ENCODE assay signal across 16 cellular contexts in genomic region chr14:41785696-41786095, GRCh38.
A peak's percentile ranks its signal among the peaks of the same experiment; 100 is the strongest.
DNase-seq lines count a peak whose midpoint lies in the region; ATAC-seq and TF ChIP-seq lines count a peak whose summit lies in the region.
"Had no signal": no experiment of that assay in that cellular context is flagged by ENCODE, and none has a peak within 500 bp of the region (broad histone marks: within the 10 kb centered on the region; RNA-seq: fewer than 3 reads in every experiment).

No MANE protein-coding gene starts in this region.

- ATAC-seq in HG03342 (IDR thresholded peaks at IDR 0.05; ENCODE audit: unreplicated experiment) = no peak
- ATAC-seq: effector memory CD8-positive, alpha-beta T cell; foreskin keratinocyte; mucosa of descending colon had no signal

- H3K27ac ChIP-seq in OCI-LY1 (ENCODE audit: low read depth, low read length, poor library complexity, severe bottlenecking) = no peak overlapping the region
- H3K27ac ChIP-seq: 22Rv1, foreskin keratinocyte, tibial artery had no signal

- DNase-seq in NCI-H1436 (lab: John Stamatoyannopoulos, UW) = peak; percentile 3
- DNase-seq in NCI-H1436 treated with DMSO at 0.1 percent for 48 hours (lab: John Stamatoyannopoulos, UW) = no peak
- peak; percentile 74 for DNase-seq in NCI-H146 (lab: John Stamatoyannopoulos, UW)
- peak; percentile 12 for DNase-seq in iPS-NIHi11 (ENCODE audit: low spot score)
- no peak for DNase-seq in activated CD4-positive, alpha-beta T cell treated with anti-CD3 and anti-CD28 coated beads, Interleukin-2, amount 50 U/mL, for 1 hour
- no peak for DNase-seq in activated gamma-delta T cell treated with Interleukin-2 at 50 U/mL for 16 hours
- DNase-seq: activated naive CD4-positive, alpha-beta T cell treated with anti-CD3 and anti-CD28 coated beads, Interleukin-2, amount 10 ng/mL, durations not matched to agents 7 days and 5 days; CD8-positive, alpha-beta memory T cell; effector memory CD8-positive, alpha-beta T cell; foreskin keratinocyte; MG63; mucosa of descending colon; tibial artery had no signal

- H4K20me1 ChIP-seq in OCI-LY1 (ENCODE audit: insufficient read depth, low read length) = no peaks in the 10 kb centered on the region

- H3K4me1 ChIP-seq in OCI-LY1 (ENCODE audit: insufficient read depth, low read length, severe bottlenecking) = no peaks in the 10 kb centered on the region
- H3K4me1 ChIP-seq: foreskin keratinocyte, tibial artery had no signal

- no peak overlapping the region for H3K4me2 ChIP-seq in OCI-LY1 (ENCODE audit: low read length)

- H3K36me3 ChIP-seq in OCI-LY1 (ENCODE audit: insufficient read depth, low read length) = no peaks in the 10 kb centered on the region
- H3K36me3 ChIP-seq: MG63, tibial artery had no signal

- H3K9me2 ChIP-seq in OCI-LY1 (ENCODE audit: low read depth, low read length) = no peaks in the 10 kb centered on the region

- no peak overlapping the region for H3K4me3 ChIP-seq in OCI-LY1 (ENCODE audit: low read depth, low read length, poor library complexity, severe bottlenecking)
- H3K4me3 ChIP-seq: MG63, mucosa of descending colon, tibial artery had no signal

- no peak overlapping the region for H2AFZ ChIP-seq in OCI-LY1 (ENCODE audit: low read length)

- peak; percentile 36 for TF ChIP-seq CTCF in OCI-LY1 (IDR thresholded peaks at IDR 0.05; ENCODE audit: low read length)

- H3K9me3 ChIP-seq in OCI-LY1 (ENCODE audit: low read length) = no peaks in the 10 kb centered on the region
- H3K9me3 ChIP-seq: MG63, tibial artery had no signal

- H3F3A ChIP-seq in OCI-LY1 (ENCODE audit: insufficient read depth, low read length) = no peaks in the 10 kb centered on the region

- no peaks in the 10 kb centered on the region for H3K79me2 ChIP-seq in OCI-LY1 (ENCODE audit: insufficient read depth, low read length)

- no peak overlapping the region for H3K9ac ChIP-seq in OCI-LY1 (ENCODE audit: low read length)

- no peaks in the 10 kb centered on the region for H3K27me3 ChIP-seq in OCI-LY1 (ENCODE audit: insufficient read depth, low read length)
- H3K27me3 ChIP-seq: foreskin keratinocyte, MG63, tibial artery had no signal

Comparison
In these comparisons a context has a peak if more than half of its experiments do, and no peak if none do; other contexts are left out.
1. DNase-seq: peak in NCI-H1436 (single experiment), NCI-H146 (single experiment) and iPS-NIHi11 (single experiment); none in NCI-H1436 treated with DMSO at 0.1 percent for 48 hours (single experiment), activated CD4-positive, alpha-beta T cell treated with anti-CD3 and anti-CD28 coated beads, Interleukin-2, amount 50 U/mL, for 1 hour (single experiment) and activated gamma-delta T cell treated with Interleukin-2 at 50 U/mL for 16 hours (single experiment).